16 cellular contexts compared by ENCODE assay signal in genomic region chrX:18873836-18874235, GRCh38.
"Had no signal": no experiment of that assay in that cellular context is flagged by ENCODE, and none has a peak within 500 bp of the region (broad histone marks: within the 10 kb centered on the region; RNA-seq: fewer than 3 reads in every experiment).

No MANE protein-coding gene starts in this region.

- ATAC-seq: activated CD8-positive, alpha-beta T cell treated with anti-CD3 and anti-CD28 coated beads, Interleukin-2, amount 10 ng/mL, durations not matched to agents 7 days and 5 days; natural killer cell treated with Interleukin-12 subunit alpha and Interleukin-12 subunit beta and Interleukin-15 and Interleukin-18, amount 100 ng/mL, for 72 hours; T-helper 17 cell had no signal

- H3K4me3 ChIP-seq: smooth muscle cell, upper lobe of left lung had no signal

- H3K27ac ChIP-seq: suprapubic skin, upper lobe of left lung had no signal

- H3K27me3 Mint-ChIP-seq: activated B cell treated with CpG ODN at 0.5 μM for 24 hours; activated naive CD8-positive, alpha-beta T cell; stimulated activated naive CD8-positive, alpha-beta T cell treated with anti-CD3 and anti-CD28 coated beads, Interleukin-15, Interleukin-2, amounts not matched to agents 100 ng/mL and 50 ng/mL, for 24 hours had no signal

- H3K36me3 ChIP-seq: breast epithelium, gastroesophageal sphincter, suprapubic skin, upper lobe of left lung had no signal

- H3K9me3 Mint-ChIP-seq: activated B cell treated with CpG ODN at 0.5 μM for 24 hours; activated T-cell treated with anti-CD3 and anti-CD28 coated beads, Interleukin-2, amount 50 U/mL, for 72 hours; natural killer cell treated with Interleukin-12 subunit alpha and Interleukin-12 subunit beta and Interleukin-15 and Interleukin-18, amount 100 ng/mL, for 72 hours; stimulated activated naive CD8-positive, alpha-beta T cell treated with anti-CD3 and anti-CD28 coated beads, Interleukin-15, Interleukin-2, amounts not matched to agents 100 ng/mL and 50 ng/mL, for 24 hours had no signal

- H3K4me3 Mint-ChIP-seq: activated B cell treated with CpG ODN at 0.5 μM for 24 hours; activated CD8-positive, alpha-beta T cell treated with anti-CD3 and anti-CD28 coated beads, Interleukin-2, amount 10 ng/mL, durations not matched to agents 7 days and 5 days; activated naive CD8-positive, alpha-beta T cell; natural killer cell treated with Interleukin-12 subunit alpha and Interleukin-12 subunit beta and Interleukin-15 and Interleukin-18, amount 100 ng/mL, for 72 hours; stimulated activated naive CD8-positive, alpha-beta T cell treated with anti-CD3 and anti-CD28 coated beads, Interleukin-15, Interleukin-2, amounts not matched to agents 100 ng/mL and 50 ng/mL, for 24 hours; T-helper 17 cell had no signal

- H3K4me1 ChIP-seq: breast epithelium, upper lobe of left lung had no signal

- DNase-seq: activated B cell treated with CpG ODN at 0.5 μM for 24 hours; activated CD8-positive, alpha-beta memory T cell treated with anti-CD3 and anti-CD28 coated beads, Interleukin-2, amount 50 U/mL, for 4 hours; activated CD8-positive, alpha-beta T cell treated with anti-CD3 and anti-CD28 coated beads, Interleukin-2, amount 10 ng/mL, durations not matched to agents 7 days and 5 days; activated gamma-delta T cell treated with Interleukin-2 at 50 U/mL for 16 hours; activated T-cell treated with anti-CD3 and anti-CD28 coated beads, Interleukin-2, amount 50 U/mL, for 72 hours; erythroblast; kidney; T-helper 17 cell; upper lobe of left lung had no signal

- H3K36me3 Mint-ChIP-seq: activated naive CD8-positive, alpha-beta T cell; natural killer cell treated with Interleukin-12 subunit alpha and Interleukin-12 subunit beta and Interleukin-15 and Interleukin-18, amount 100 ng/mL, for 72 hours had no signal

- H3K27ac Mint-ChIP-seq: activated B cell treated with CpG ODN at 0.5 μM for 24 hours; activated CD8-positive, alpha-beta T cell treated with anti-CD3 and anti-CD28 coated beads, Interleukin-2, amount 10 ng/mL, durations not matched to agents 7 days and 5 days; activated naive CD8-positive, alpha-beta T cell; activated T-cell treated with anti-CD3 and anti-CD28 coated beads, Interleukin-2, amount 50 U/mL, for 72 hours; natural killer cell treated with Interleukin-12 subunit alpha and Interleukin-12 subunit beta and Interleukin-15 and Interleukin-18, amount 100 ng/mL, for 72 hours; stimulated activated naive CD8-positive, alpha-beta T cell treated with anti-CD3 and anti-CD28 coated beads, Interleukin-15, Interleukin-2, amounts not matched to agents 100 ng/mL and 50 ng/mL, for 24 hours; T-helper 17 cell had no signal

- H3K9me3 ChIP-seq: breast epithelium, gastroesophageal sphincter, suprapubic skin, upper lobe of left lung had no signal

- H3K27me3 ChIP-seq: gastroesophageal sphincter, suprapubic skin, upper lobe of left lung had no signal

- H3K4me1 Mint-ChIP-seq: activated B cell treated with CpG ODN at 0.5 μM for 24 hours, T-helper 17 cell had no signal
